8 cellular contexts compared by ENCODE assay signal in the genomic region with DNA sequence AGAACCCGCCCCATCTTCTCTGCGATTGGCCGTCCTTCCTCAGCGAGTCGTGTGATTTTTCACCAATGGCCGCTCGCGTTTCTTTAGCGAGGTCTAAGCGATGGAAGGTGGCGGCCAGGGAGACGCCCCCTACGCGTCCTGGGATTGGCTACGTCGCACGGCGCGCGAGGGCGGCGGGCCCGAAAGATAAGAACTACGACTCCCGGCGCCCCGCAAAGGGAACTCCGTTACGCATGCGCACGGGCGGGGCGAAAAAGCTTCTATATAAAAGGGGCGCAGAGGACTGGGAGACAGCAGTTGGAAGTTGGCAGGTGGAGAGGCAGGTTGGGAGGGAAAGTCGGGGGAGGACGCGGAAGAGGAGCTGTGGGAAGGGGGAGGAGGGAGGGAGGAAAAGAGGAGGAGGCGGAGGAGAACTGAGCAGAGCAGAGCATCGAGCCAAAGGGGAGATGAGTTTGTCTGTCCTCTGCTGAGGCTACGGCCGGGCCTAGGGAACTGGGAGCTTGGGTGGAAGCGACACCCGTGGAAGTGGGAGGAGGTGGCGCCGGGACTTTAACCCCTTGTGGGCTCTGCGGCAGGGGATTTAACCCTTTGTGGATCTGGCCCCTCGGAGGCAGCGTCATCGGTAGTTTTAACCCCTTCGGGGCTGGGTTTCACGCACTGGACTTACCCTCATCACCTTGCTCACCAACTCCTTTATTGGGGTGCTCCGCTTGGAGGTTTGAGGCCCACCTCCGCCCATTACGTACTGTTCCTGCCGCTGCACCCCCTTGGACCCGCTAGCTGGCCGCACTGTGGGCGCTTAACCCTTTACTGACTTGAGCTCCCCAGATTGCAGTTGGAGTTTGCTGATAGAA. TPM values are rescaled to one million over a fixed set of nuclear protein-coding genes. Genes with fewer than 3 reads are reported as not detected.
DNase-seq lines count a peak whose midpoint lies in the region; ATAC-seq, FAIRE-seq and TF ChIP-seq lines count a peak whose summit lies in the region.

A gene with protein sequence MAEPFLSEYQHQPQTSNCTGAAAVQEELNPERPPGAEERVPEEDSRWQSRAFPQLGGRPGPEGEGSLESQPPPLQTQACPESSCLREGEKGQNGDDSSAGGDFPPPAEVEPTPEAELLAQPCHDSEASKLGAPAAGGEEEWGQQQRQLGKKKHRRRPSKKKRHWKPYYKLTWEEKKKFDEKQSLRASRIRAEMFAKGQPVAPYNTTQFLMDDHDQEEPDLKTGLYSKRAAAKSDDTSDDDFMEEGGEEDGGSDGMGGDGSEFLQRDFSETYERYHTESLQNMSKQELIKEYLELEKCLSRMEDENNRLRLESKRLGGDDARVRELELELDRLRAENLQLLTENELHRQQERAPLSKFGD (plus strand): TSS at position 293 of the 854 bp plus-strand sequence. CDS start 716 bp downstream, outside the sequence.

- 0 to 1% (median 0%) methylated on average over 58 of the region's 58 CpGs for WGBS in heart left ventricle, 4 donors

- TF ChIP-seq POLR2A in GM12892 (IDR thresholded peaks at IDR 0.05; ENCODE audit: low read depth, low read length) (peak; percentile 100), heart left ventricle (IDR thresholded peaks at IDR 0.05) (peak; percentile 79 to 99)

- H3K36me3 Mint-ChIP-seq in type B pancreatic cell = peaks cover 4% of the 10 kb centered on the region

- peaks cover 10% of the 10 kb centered on the region for H3K27me3 Mint-ChIP-seq in type B pancreatic cell

- H3K9me3 ChIP-seq in heart left ventricle = no peaks in the 10 kb centered on the region

- H3K4me3 Mint-ChIP-seq in type B pancreatic cell = peak within 1 kb of the TSS; percentile 93

- TF ChIP-seq CTCF in heart left ventricle (IDR thresholded peaks at IDR 0.05) = no peak
- TF ChIP-seq CTCF in type B pancreatic cell (conservative IDR thresholded peaks at IDR 0.05) = no peak

- no peaks in the 10 kb centered on the region for H3K9me3 Mint-ChIP-seq in type B pancreatic cell

- peak within 1 kb of the TSS; percentile 63 to 93 (median 79) for H3K4me3 ChIP-seq in heart left ventricle

- peak; percentile 93 for FAIRE-seq in GM12892 (lab: Jason Lieb, UNC)

- H3K27me3 ChIP-seq in heart left ventricle = no peaks in the 10 kb centered on the region

- peaks cover 40% of the 10 kb centered on the region for H3K4me1 Mint-ChIP-seq in type B pancreatic cell (ENCODE audit: unreplicated experiment)

- peak; percentile 93 for DNase-seq in GM12892 (ENCODE audit: insufficient read length)
- DNase-seq in NCI-H146 treated with DMSO at 0.1 percent for 48 hours (lab: John Stamatoyannopoulos, UW; ENCODE audit: unreplicated experiment) = peak; percentile 99
- DNase-seq in amniotic epithelial cell (ENCODE audit: low read depth) = peak; percentile 99
- peak; percentile 99 to 100 (median 99) for DNase-seq in heart left ventricle
- peak; percentile 100 for DNase-seq in pons (ENCODE audit: low spot score)
- peak; percentile 100 for DNase-seq in type B pancreatic cell (ENCODE audit: extremely low spot score, unreplicated experiment)

- intact Hi-C loops in T-helper 1 cell treated with Interleukin-12 subunit alpha and Interleukin-12 subunit beta and Interleukin-4 antibody, amounts not matched to agents 30 ng/mL and 1 ng/mL, for 36 hours (cut with micrococcal nuclease) = loop anchor here (1.0 to 5.0 kb wide), 9 partner anchors 13 to 1044 kb away; a partner anchor contains a TSS
- intact Hi-C loops in heart left ventricle (cut with DNase I) = loop anchor here in 6 of 10 donors (1.0 to 5.0 kb wide), 2 partner anchors 13 to 49 kb away; a partner anchor contains a TSS

- peak within 1 kb of the TSS; percentile 100 for H3K27ac Mint-ChIP-seq in type B pancreatic cell

- peak; percentile 56 for ATAC-seq in HG02870 (IDR thresholded peaks at IDR 0.05; ENCODE audit: unreplicated experiment)
- peak; percentile 80 to 88 (median 84) for ATAC-seq in heart left ventricle

- H3K36me3 ChIP-seq in heart left ventricle = no peaks in the 10 kb centered on the region

- peak within 1 kb of the TSS; percentile 95 to 100 (median 99) for H3K27ac ChIP-seq in heart left ventricle

- peaks cover 5 to 67% (median 36%) of the 10 kb centered on the region in 12 donors for H3K4me1 ChIP-seq in heart left ventricle

RNA-seq across cellular contexts. Expression of the gene that starts here (rescaled TPM):
- polyA plus RNA-seq in GM12892 (2012; ENCODE audit: missing spikeins) = 11.4 TPM
- 38.8 and 41.4 TPM in 2 replicates for total RNA-seq in T-helper 1 cell treated with Interleukin-12 subunit alpha and Interleukin-12 subunit beta and Interleukin-4 antibody, amounts not matched to agents 30 ng/mL and 1 ng/mL, for 36 hours
- 10 to 100 TPM; 14.4 to 28.7 (median 22.5) TPM for total RNA-seq in heart left ventricle
- 10 to 100 TPM; 11.9 to 12.4 TPM for polyA plus RNA-seq in heart left ventricle
- 27.5 and 34.5 TPM in 2 replicates for total RNA-seq in type B pancreatic cell (ENCODE audit: low replicate concordance)

Comparison
In these comparisons a context has a peak if more than half of its experiments do, and no peak if none do; other contexts are left out.
1. Peak in every context shown above with its lines: DNase-seq, ATAC-seq, H3K4me3 ChIP-seq and H3K27ac ChIP-seq.